In genomic region chr13:74062933-74063332, GRCh38 we compare ENCODE assay signal across 8 cellular contexts.
DNase-seq lines count a peak whose midpoint lies in the region; ATAC-seq, FAIRE-seq and TF ChIP-seq lines count a peak whose summit lies in the region.

No MANE protein-coding gene starts in this region.

- H3K4me3 Mint-ChIP-seq in activated T-helper 17 cell treated with anti-CD3 and anti-CD28 coated beads, Interleukin-2, amount 50 U/mL, for 72 hours = peak overlapping the region; percentile 82

- peak overlapping the region; percentile 5 for H3K4me3 ChIP-seq in AG09309 (ENCODE audit: control insufficient read depth, low read depth, low read length)
- no peak overlapping the region for H3K4me3 ChIP-seq in hepatocyte

- no peak for FAIRE-seq in D721Med (lab: Jason Lieb, UNC)

- DNase-seq in AG09309 (ENCODE audit: low read depth) = peak; percentile 17
- no peak for DNase-seq in hepatocyte (ENCODE audit: low spot score)
- DNase-seq in stimulated activated CD4-positive, alpha-beta T cell treated with anti-CD3 and anti-CD28 coated beads, TNF-alpha, amount 100 ng/mL, for 48 hours (ENCODE audit: low read depth in 3 of 3) = peak in 2 of 3 donors; percentile 5 to 21
- DNase-seq in D721Med (ENCODE audit: insufficient read length, low spot score) = no peak
- DNase-seq in NCI-H187 treated with DMSO at 0.1 percent for 48 hours (lab: John Stamatoyannopoulos, UW) = no peak

- H3K27me3 Mint-ChIP-seq in activated T-helper 17 cell treated with anti-CD3 and anti-CD28 coated beads, Interleukin-2, amount 50 U/mL, for 72 hours = no peaks in the 10 kb centered on the region

- peaks cover 30% of the 10 kb centered on the region for H3K4me1 Mint-ChIP-seq in activated T-helper 17 cell treated with anti-CD3 and anti-CD28 coated beads, Interleukin-2, amount 50 U/mL, for 72 hours

- H2AFZ ChIP-seq in hepatocyte = no peak overlapping the region

- no peaks in the 10 kb centered on the region for H3K9me2 ChIP-seq in hepatocyte (replicated peaks; ENCODE audit: insufficient read depth)

- H3K9me3 ChIP-seq in hepatocyte (ENCODE audit: low read depth) = no peaks in the 10 kb centered on the region

- H4K20me1 ChIP-seq in hepatocyte (ENCODE audit: insufficient read depth, poor library complexity, severe bottlenecking) = no peaks in the 10 kb centered on the region

- H3K9me3 Mint-ChIP-seq in activated T-helper 17 cell treated with anti-CD3 and anti-CD28 coated beads, Interleukin-2, amount 50 U/mL, for 72 hours = no peaks in the 10 kb centered on the region

- peak overlapping the region; percentile 1 for H3K27ac ChIP-seq in hepatocyte

- H3K4me1 ChIP-seq in hepatocyte (ENCODE audit: insufficient read depth) = peaks cover 4% of the 10 kb centered on the region

- peaks cover 43% of the 10 kb centered on the region for H3K79me2 ChIP-seq in hepatocyte

- H3K36me3 Mint-ChIP-seq in activated T-helper 17 cell treated with anti-CD3 and anti-CD28 coated beads, Interleukin-2, amount 50 U/mL, for 72 hours (ENCODE audit: low read depth) = peaks cover 8% of the 10 kb centered on the region

- H3K27ac Mint-ChIP-seq in activated T-helper 17 cell treated with anti-CD3 and anti-CD28 coated beads, Interleukin-2, amount 50 U/mL, for 72 hours = peak overlapping the region; percentile 88

- TF ChIP-seq CTCF in AG09309 (IDR thresholded peaks at IDR 0.05; ENCODE audit: control insufficient read depth, insufficient read depth, low read depth, low read length, missing control alignments) = no peak
- TF ChIP-seq CTCF in hepatocyte (IDR thresholded peaks at IDR 0.05; ENCODE audit: poor library complexity) = no peak
- no peak for TF ChIP-seq CTCF in D721Med (IDR thresholded peaks at IDR 0.05; ENCODE audit: insufficient read depth, missing control alignments)

- no peaks in the 10 kb centered on the region for H3K36me3 ChIP-seq in hepatocyte (replicated peaks; ENCODE audit: insufficient read depth, low read depth)

- H3K4me2 ChIP-seq in hepatocyte = peak overlapping the region; percentile 33

- peak; percentile 67 for ATAC-seq in GM19372 (IDR thresholded peaks at IDR 0.05; ENCODE audit: low read depth, unreplicated experiment)
- peak; percentile 81 for ATAC-seq in HG03432 (IDR thresholded peaks at IDR 0.05; ENCODE audit: unreplicated experiment)
- peak; percentile 74 for ATAC-seq in activated T-helper 17 cell treated with anti-CD3 and anti-CD28 coated beads, Interleukin-2, amount 50 U/mL, for 72 hours (replicated peaks)

- 66% methylated on average over 6 of the region's 6 CpGs for WGBS in hepatocyte (ENCODE audit: low lambda C conversion rate, missing lambda C conversion rate)

- no peaks in the 10 kb centered on the region for H3K27me3 ChIP-seq in hepatocyte

Comparison
In these comparisons a context has a peak if more than half of its experiments do, and no peak if none do; other contexts are left out.
1. DNase-seq: peak in AG09309 (single experiment) and stimulated activated CD4-positive, alpha-beta T cell treated with anti-CD3 and anti-CD28 coated beads, TNF-alpha, amount 100 ng/mL, for 48 hours (2 of 3); none in hepatocyte (single experiment), D721Med (single experiment) and NCI-H187 treated with DMSO at 0.1 percent for 48 hours (single experiment).
2. Peak in every context shown above with its lines, with median percentiles within 50 percentile points of each other: ATAC-seq.